ENCODE assay signal across 34 cellular contexts in the genomic region with DNA sequence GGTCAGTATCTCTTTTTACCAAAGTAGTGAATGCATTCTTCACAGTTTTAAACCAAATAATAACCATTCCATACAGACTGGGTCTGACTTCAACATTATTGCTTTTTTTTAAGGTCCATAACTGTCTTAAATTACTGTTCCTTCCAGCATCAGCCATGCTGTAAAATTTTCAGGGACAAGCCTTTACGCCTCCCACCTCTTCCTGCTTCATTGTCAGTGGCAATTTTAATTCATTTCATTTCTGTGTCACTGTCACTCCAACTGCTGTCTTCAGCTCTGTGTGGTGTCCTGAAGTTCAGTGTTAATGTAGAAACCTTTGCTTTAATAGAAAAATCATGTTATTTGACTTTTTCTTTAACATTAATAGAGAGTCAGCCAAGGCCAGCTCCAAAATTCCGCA.
"Had no signal": no experiment of that assay in that cellular context is flagged by ENCODE, and none has a peak within 500 bp of the region (broad histone marks: within the 10 kb centered on the region; RNA-seq: fewer than 3 reads in every experiment).

No MANE protein-coding gene starts in this region.

- H3K36me3 Mint-ChIP-seq: activated CD4-positive, alpha-beta memory T cell treated with anti-CD3 and anti-CD28 coated beads for 36 hours; activated naive CD4-positive, alpha-beta T cell treated with anti-CD3 and anti-CD28 coated beads, Interleukin-2, amount 50 U/mL, for 72 hours; activated naive CD8-positive, alpha-beta T cell treated with anti-CD3 and anti-CD28 coated beads for 36 hours had no signal

- H3K4me3 Mint-ChIP-seq: activated B cell treated with CpG ODN at 0.5 μM for 24 hours; activated CD4-positive, alpha-beta memory T cell treated with anti-CD3 and anti-CD28 coated beads for 36 hours; activated CD4-positive, alpha-beta T cell treated with anti-CD3 and anti-CD28 coated beads, Interleukin-2, amount 10 ng/mL, durations not matched to agents 24 days and 14 days; activated CD8-positive, alpha-beta T cell treated with anti-CD3 and anti-CD28 coated beads for 36 hours; activated naive CD4-positive, alpha-beta T cell treated with anti-CD3 and anti-CD28 coated beads for 36 hours; activated naive CD8-positive, alpha-beta T cell treated with anti-CD3 and anti-CD28 coated beads for 36 hours; activated T-cell treated with anti-CD3 and anti-CD28 coated beads, Interleukin-2, amount 50 U/mL, for 4 hours; activated T-cell treated with anti-CD3 and anti-CD28 coated beads, Interleukin-2, amount 50 U/mL, for 72 hours; activated T-helper 1 cell treated with anti-CD3 and anti-CD28 coated beads, Interleukin-12 subunit alpha, Interleukin-12 subunit beta, Interleukin-2, Interleukin-4 antibody, amounts not matched to agents 30 ng/mL and 10 ng/mL and 1 ng/mL, durations not matched to agents 14 hours and 24 hours and 36 hours; activated T-helper 17 cell treated with anti-CD3 and anti-CD28 coated beads, Interleukin-2, amount 50 U/mL, for 72 hours; T-helper 1 cell treated with Interleukin-12 subunit alpha and Interleukin-12 subunit beta and Interleukin-4 antibody, amounts not matched to agents 30 μg/mL and 1 μg/mL, for 36 hours; T-helper 2 cell treated with Interferon-gamma antibody and Interleukin-4, amounts not matched to agents 5 μg/mL and 100 μg/mL, for 36 hours had no signal

- H3K36me3 ChIP-seq: adrenal gland, brain microvascular endothelial cell, breast epithelium had no signal

- H3K4me1 ChIP-seq: adrenal gland, body of pancreas, breast epithelium had no signal

- H3K27ac Mint-ChIP-seq: activated B cell treated with CpG ODN at 0.5 μM for 24 hours; activated CD4-positive, alpha-beta memory T cell treated with anti-CD3 and anti-CD28 coated beads for 36 hours; activated CD4-positive, alpha-beta T cell treated with anti-CD3 and anti-CD28 coated beads, Interleukin-2, amount 10 ng/mL, durations not matched to agents 24 days and 14 days; activated CD8-positive, alpha-beta T cell treated with anti-CD3 and anti-CD28 coated beads for 36 hours; activated naive CD4-positive, alpha-beta T cell treated with anti-CD3 and anti-CD28 coated beads for 36 hours; activated naive CD4-positive, alpha-beta T cell treated with anti-CD3 and anti-CD28 coated beads, Interleukin-2, amount 50 U/mL, for 72 hours; activated naive CD8-positive, alpha-beta T cell treated with anti-CD3 and anti-CD28 coated beads for 36 hours; activated T-cell treated with anti-CD3 and anti-CD28 coated beads, Interleukin-2, amount 50 U/mL, for 72 hours; activated T-helper 1 cell treated with anti-CD3 and anti-CD28 coated beads, Interleukin-12 subunit alpha, Interleukin-12 subunit beta, Interleukin-2, Interleukin-4 antibody, amounts not matched to agents 30 ng/mL and 10 ng/mL and 1 ng/mL, durations not matched to agents 14 hours and 24 hours and 36 hours; activated T-helper 17 cell treated with anti-CD3 and anti-CD28 coated beads, Interleukin-2, amount 50 U/mL, for 72 hours; T-helper 1 cell treated with Interleukin-12 subunit alpha and Interleukin-12 subunit beta and Interleukin-4 antibody, amounts not matched to agents 30 μg/mL and 1 μg/mL, for 36 hours; T-helper 2 cell treated with Interferon-gamma antibody and Interleukin-4, amounts not matched to agents 5 μg/mL and 100 μg/mL, for 36 hours had no signal

- ATAC-seq: activated CD8-positive, alpha-beta T cell treated with anti-CD3 and anti-CD28 coated beads for 36 hours; activated naive CD4-positive, alpha-beta T cell treated with anti-CD3 and anti-CD28 coated beads, Interleukin-2, amount 50 U/mL, for 72 hours; activated T-cell treated with anti-CD3 and anti-CD28 coated beads, Interleukin-2, amount 50 U/mL, for 4 hours; activated T-cell treated with anti-CD3 and anti-CD28 coated beads, Interleukin-2, amount 50 U/mL, for 72 hours; activated T-helper 17 cell treated with anti-CD3 and anti-CD28 coated beads, Interleukin-2, amount 50 U/mL, for 72 hours; body of pancreas had no signal

- H3K9me3 ChIP-seq: adrenal gland, body of pancreas, breast epithelium had no signal

- H3K4me3 ChIP-seq: adrenal gland, body of pancreas, breast epithelium had no signal

- H3K27me3 ChIP-seq: adrenal gland, body of pancreas, brain microvascular endothelial cell, breast epithelium had no signal

- H3K4me1 Mint-ChIP-seq: activated B cell treated with CpG ODN at 0.5 μM for 24 hours; activated CD4-positive, alpha-beta T cell treated with anti-CD3 and anti-CD28 coated beads, Interleukin-2, amount 10 ng/mL, durations not matched to agents 24 days and 14 days; activated naive CD8-positive, alpha-beta T cell treated with anti-CD3 and anti-CD28 coated beads for 36 hours; activated T-helper 17 cell treated with anti-CD3 and anti-CD28 coated beads, Interleukin-2, amount 50 U/mL, for 72 hours had no signal

- H3K27me3 Mint-ChIP-seq: activated B cell treated with CpG ODN at 0.5 μM for 24 hours; activated CD4-positive, alpha-beta T cell treated with anti-CD3 and anti-CD28 coated beads, Interleukin-2, amount 10 ng/mL, durations not matched to agents 24 days and 14 days; activated CD8-positive, alpha-beta T cell treated with anti-CD3 and anti-CD28 coated beads for 36 hours had no signal

- DNase-seq: activated B cell treated with CpG ODN at 0.5 μM for 24 hours; activated CD4-positive, alpha-beta memory T cell treated with anti-CD3 and anti-CD28 coated beads for 36 hours; activated CD4-positive, alpha-beta T cell treated with anti-CD3 and anti-CD28 coated beads for 4 hours; activated CD4-positive, alpha-beta T cell treated with anti-CD3 and anti-CD28 coated beads, Interleukin-2, amount 10 ng/mL, durations not matched to agents 24 days and 14 days; activated CD4-positive, alpha-beta T cell treated with anti-CD3 and anti-CD28 coated beads, Interleukin-2, amount 50 U/mL, for 1 hour; activated CD4-positive, alpha-beta T cell treated with anti-CD3 and anti-CD28 coated beads, Interleukin-2, amount 50 U/mL, for 4 hours; activated CD4-positive, CD25-positive, alpha-beta regulatory T cell treated with anti-CD3 and anti-CD28 coated beads, Interleukin-2, amount 50 U/mL, for 72 hours; activated CD8-positive, alpha-beta memory T cell treated with anti-CD3 and anti-CD28 coated beads, Interleukin-2, amount 50 U/mL, for 4 hours; activated CD8-positive, alpha-beta T cell treated with anti-CD3 and anti-CD28 coated beads for 36 hours; activated effector memory CD4-positive, alpha-beta T cell treated with anti-CD3 and anti-CD28 coated beads, Interleukin-2, amount 50 U/mL, for 16 hours; activated gamma-delta T cell treated with Interleukin-2 at 50 U/mL for 16 hours; activated naive CD4-positive, alpha-beta T cell; activated naive CD4-positive, alpha-beta T cell treated with anti-CD3 and anti-CD28 coated beads for 36 hours; activated naive CD4-positive, alpha-beta T cell treated with anti-CD3 and anti-CD28 coated beads, Interleukin-2, amount 50 U/mL, for 16 hours; activated naive CD8-positive, alpha-beta T cell treated with anti-CD3 and anti-CD28 coated beads for 36 hours; activated T-cell treated with anti-CD3 and anti-CD28 coated beads for 4 hours; activated T-cell treated with anti-CD3 and anti-CD28 coated beads, Interleukin-2, amount 50 U/mL, for 1 hour; activated T-cell treated with anti-CD3 and anti-CD28 coated beads, Interleukin-2, amount 50 U/mL, for 4 hours; activated T-cell treated with anti-CD3 and anti-CD28 coated beads, Interleukin-2, amount 50 U/mL, for 72 hours; adrenal gland; amniotic stem cell; aorta; body of pancreas; brain microvascular endothelial cell; central memory CD4-positive, alpha-beta T cell; T-helper 2 cell; T-helper 9 cell had no signal

- H3K27ac ChIP-seq: adrenal gland, body of pancreas, brain microvascular endothelial cell, breast epithelium, VCaP had no signal

- H3K9me3 Mint-ChIP-seq: activated CD4-positive, alpha-beta memory T cell treated with anti-CD3 and anti-CD28 coated beads for 36 hours; activated CD4-positive, alpha-beta T cell treated with anti-CD3 and anti-CD28 coated beads, Interleukin-2, amount 10 ng/mL, durations not matched to agents 24 days and 14 days; activated CD8-positive, alpha-beta T cell treated with anti-CD3 and anti-CD28 coated beads for 36 hours; activated naive CD4-positive, alpha-beta T cell treated with anti-CD3 and anti-CD28 coated beads, Interleukin-2, amount 50 U/mL, for 72 hours; activated naive CD8-positive, alpha-beta T cell treated with anti-CD3 and anti-CD28 coated beads for 36 hours; activated T-cell treated with anti-CD3 and anti-CD28 coated beads, Interleukin-2, amount 50 U/mL, for 4 hours; activated T-helper 17 cell treated with anti-CD3 and anti-CD28 coated beads, Interleukin-2, amount 50 U/mL, for 72 hours; T-helper 1 cell treated with Interleukin-12 subunit alpha and Interleukin-12 subunit beta and Interleukin-4 antibody, amounts not matched to agents 30 μg/mL and 1 μg/mL, for 36 hours; T-helper 2 cell treated with Interferon-gamma antibody and Interleukin-4, amounts not matched to agents 5 μg/mL and 100 μg/mL, for 36 hours had no signal
